Comparison of ENCODE assay signal across 8 cellular contexts in genomic region chr7:7257899-7258692, GRCh38.
DNase-seq lines count a peak whose midpoint lies in the region; ATAC-seq and TF ChIP-seq lines count a peak whose summit lies in the region.

No MANE protein-coding gene starts in this region.

- peaks cover 5% of the 10 kb centered on the region for H3K9me3 ChIP-seq in CD8-positive, alpha-beta memory T cell (ENCODE audit: low read length)

- H3K4me1 ChIP-seq in CD8-positive, alpha-beta memory T cell (ENCODE audit: insufficient read depth, low read length) = peaks cover 26% of the 10 kb centered on the region

- POLR2A ChIA-PET in CD8-positive, alpha-beta memory T cell (lab: Charles Lee) = interaction anchor here (0.9 to 1.4 kb wide), 2 partner anchors 10 to 76 kb away, joined by 4 to 5 read pairs; no protein-coding TSS in a partner anchor
- POLR2A ChIA-PET in RWPE1 (lab: Yijun Ruan, JAX; ENCODE audit: low non-redundant PET) = no interaction called here

- peak overlapping the region; percentile 71 to 94 (median 90) for H3K27ac Mint-ChIP-seq in CD8-positive, alpha-beta memory T cell
- peak overlapping the region; percentile 61 for H3K27ac Mint-ChIP-seq in activated T-helper 17 cell treated with anti-CD3 and anti-CD28 coated beads, Interleukin-2, amount 50 U/mL, for 72 hours
- H3K27ac Mint-ChIP-seq in stimulated activated naive CD8-positive, alpha-beta T cell treated with anti-CD3 and anti-CD28 coated beads, Interleukin-15, amount 100 ng/mL, for 72 hours = peak overlapping the region; percentile 42 to 48

- H3K4me3 Mint-ChIP-seq in CD8-positive, alpha-beta memory T cell = peak overlapping the region; percentile 67 to 88 (median 77)
- peak overlapping the region; percentile 55 for H3K4me3 Mint-ChIP-seq in activated T-helper 17 cell treated with anti-CD3 and anti-CD28 coated beads, Interleukin-2, amount 50 U/mL, for 72 hours
- H3K4me3 Mint-ChIP-seq in stimulated activated naive CD8-positive, alpha-beta T cell treated with anti-CD3 and anti-CD28 coated beads, Interleukin-15, amount 100 ng/mL, for 72 hours = peak overlapping the region; percentile 49 to 74

- peaks cover 4 to 16% (median 6%) of the 10 kb centered on the region in 3 donors for H3K36me3 Mint-ChIP-seq in CD8-positive, alpha-beta memory T cell
- H3K36me3 Mint-ChIP-seq in activated T-helper 17 cell treated with anti-CD3 and anti-CD28 coated beads, Interleukin-2, amount 50 U/mL, for 72 hours (ENCODE audit: low read depth) = no peaks in the 10 kb centered on the region

- TF ChIP-seq CTCF in RWPE1 (conservative IDR thresholded peaks at IDR 0.05; ENCODE audit: low read depth) = no peak

- H3K27ac ChIP-seq in CD8-positive, alpha-beta memory T cell (ENCODE audit: low read depth, low read length) = peak overlapping the region; percentile 77
- H3K27ac ChIP-seq in RWPE1 = no peak overlapping the region

- H3K9me3 Mint-ChIP-seq in CD8-positive, alpha-beta memory T cell = peaks cover 0 to 6% (median 2%) of the 10 kb centered on the region in 5 donors
- peaks cover 3% of the 10 kb centered on the region for H3K9me3 Mint-ChIP-seq in activated T-helper 17 cell treated with anti-CD3 and anti-CD28 coated beads, Interleukin-2, amount 50 U/mL, for 72 hours
- peaks cover 0 to 6% of the 10 kb centered on the region in 2 donors for H3K9me3 Mint-ChIP-seq in stimulated activated naive CD8-positive, alpha-beta T cell treated with anti-CD3 and anti-CD28 coated beads, Interleukin-15, amount 100 ng/mL, for 72 hours

- H3K36me3 ChIP-seq in CD8-positive, alpha-beta memory T cell (ENCODE audit: insufficient read depth, low read length) = no peaks in the 10 kb centered on the region

- no peaks in the 10 kb centered on the region for H3K27me3 Mint-ChIP-seq in CD8-positive, alpha-beta memory T cell
- no peaks in the 10 kb centered on the region for H3K27me3 Mint-ChIP-seq in activated T-helper 17 cell treated with anti-CD3 and anti-CD28 coated beads, Interleukin-2, amount 50 U/mL, for 72 hours
- H3K27me3 Mint-ChIP-seq in stimulated activated naive CD8-positive, alpha-beta T cell treated with anti-CD3 and anti-CD28 coated beads, Interleukin-15, amount 100 ng/mL, for 72 hours = no peaks in the 10 kb centered on the region

- CTCF ChIA-PET in CD8-positive, alpha-beta memory T cell (lab: Charles Lee) = interaction anchor here (1.0 to 1.2 kb wide), 2 partner anchors 27 to 76 kb away, joined by 3 read pairs; partner anchors contain the start of gene C1GALT1
- CTCF ChIA-PET in RWPE1 (lab: Yijun Ruan, JAX) = interaction anchor here (0.7 kb wide), 1 partner anchor 165 kb away, joined by 3 read pairs; no protein-coding TSS in a partner anchor

- no peaks in the 10 kb centered on the region for H3K27me3 ChIP-seq in CD8-positive, alpha-beta memory T cell (ENCODE audit: insufficient read depth, low read length, poor library complexity, severe bottlenecking)

- peak in 2 of 5 donors; percentile 11 for DNase-seq in CD8-positive, alpha-beta memory T cell
- no peak for DNase-seq in stimulated activated naive CD8-positive, alpha-beta T cell treated with anti-CD3 and anti-CD28 coated beads, Interleukin-15, amount 100 ng/mL, for 72 hours
- DNase-seq in RWPE1 (ENCODE audit: low spot score) (no peak), islet precursor cell (no peak), ureter (ENCODE audit: low spot score) (no peak)

- peak overlapping the region; percentile 5 for H3K4me3 ChIP-seq in CD8-positive, alpha-beta memory T cell (ENCODE audit: low read length)

- ATAC-seq in GM19324 (IDR thresholded peaks at IDR 0.05; ENCODE audit: low FRiP score, unreplicated experiment) = peak; percentile 72
- peak; percentile 92 for ATAC-seq in HG03175 (IDR thresholded peaks at IDR 0.05; ENCODE audit: unreplicated experiment)
- peak; percentile 77 for ATAC-seq in activated T-helper 17 cell treated with anti-CD3 and anti-CD28 coated beads, Interleukin-2, amount 50 U/mL, for 72 hours (replicated peaks)
- peak; percentile 82 for ATAC-seq in stimulated activated naive CD8-positive, alpha-beta T cell treated with anti-CD3 and anti-CD28 coated beads, Interleukin-15, amount 100 ng/mL, for 72 hours

- H3K4me1 Mint-ChIP-seq in CD8-positive, alpha-beta memory T cell = peaks cover 34 to 56% (median 49%) of the 10 kb centered on the region in 3 donors
- peaks cover 16% of the 10 kb centered on the region for H3K4me1 Mint-ChIP-seq in activated T-helper 17 cell treated with anti-CD3 and anti-CD28 coated beads, Interleukin-2, amount 50 U/mL, for 72 hours
- H3K4me1 Mint-ChIP-seq in stimulated activated naive CD8-positive, alpha-beta T cell treated with anti-CD3 and anti-CD28 coated beads, Interleukin-15, amount 100 ng/mL, for 72 hours = peaks cover 25% of the 10 kb centered on the region
